Comparison of ENCODE assay signal across 37 cellular contexts in genomic region chr6:52133326-52133725, GRCh38. TPM values are rescaled to one million over a fixed set of nuclear protein-coding genes. Genes with fewer than 3 reads are reported as not detected.
"Had no signal": no experiment of that assay in that cellular context is flagged by ENCODE, and none has a peak within 500 bp of the region (broad histone marks: within the 10 kb centered on the region; RNA-seq: fewer than 3 reads in every experiment).

No MANE protein-coding gene starts in this region.

- DNase-seq: Karpas-422, KBM-7, MM.1S, MV-4-11, NCI-H1092, NCI-H1105, NCI-H1417 treated with DMSO at 0.1 percent for 48 hours, NCI-H1436 treated with DMSO at 0.1 percent for 48 hours, NCI-H1694 treated with DMSO at 0.1 percent for 48 hours, NCI-H187 treated with DMSO at 0.1 percent for 48 hours, NCI-H2029, NCI-H2081, NCI-H2171 treated with DMSO at 0.1 percent for 48 hours, NCI-H2227 treated with DMSO at 0.1 percent for 48 hours, NCI-H345, NCI-H446, NCI-H510A treated with DMSO at 0.1 percent for 48 hours, NCI-H526, NCI-H69, NCI-H748 treated with DMSO at 0.1 percent for 48 hours, NCI-H82, PC-9, SHP77, SIG-M5, SJCRH30 had no signal

- ATAC-seq: Panc1, Right ventricle myocardium inferior, SK-N-SH treated with all-trans-retinoic acid at 6 μM for 48 hours had no signal

- H3K4me3 ChIP-seq: PC-9, SJCRH30, SK-N-MC had no signal

- H3K4me2 ChIP-seq: KMS-11, PC-9 had no signal

- H3K27ac ChIP-seq: KMS-11, PC-9, RWPE1, SK-N-MC had no signal

- H3K9ac ChIP-seq: KMS-11 had no signal

- H3K27me3 ChIP-seq: SJCRH30 had no signal

- H2AFZ ChIP-seq: PC-9 had no signal

RNA-seq across cellular contexts. Expression of gene PKHD1, which starts 45.9 kb away (rescaled TPM):
- total RNA-seq: MCF 10A, NCI-H460, OCI-LY7, PC-9, Right ventricle myocardium inferior, RPMI7951 had no signal

RNA-seq across cellular contexts. Expression of gene IL17A, which starts 52.8 kb away (rescaled TPM):
- total RNA-seq: LHCN-M2, MCF 10A, NCI-H460, OCI-LY7, PC-9, Right ventricle myocardium inferior, SJCRH30, SK-MEL-5 had no signal
